ENCODE assay signal across 23 cellular contexts in genomic region chr6:35643162-35643535, GRCh38. TPM values are rescaled to one million over a fixed set of nuclear protein-coding genes. Genes with fewer than 3 reads are reported as not detected.
DNase-seq lines count a peak whose midpoint lies in the region; ATAC-seq and TF ChIP-seq lines count a peak whose summit lies in the region.
"Had no signal": no experiment of that assay in that cellular context is flagged by ENCODE, and none has a peak within 500 bp of the region (broad histone marks: within the 10 kb centered on the region; RNA-seq: fewer than 3 reads in every experiment).

No MANE protein-coding gene starts in this region.

- no peak for DNase-seq in activated naive CD4-positive, alpha-beta T cell treated with anti-CD3 and anti-CD28 coated beads for 36 hours
- no peak for DNase-seq in activated naive CD4-positive, alpha-beta T cell (lab: John Stamatoyannopoulos, UW)
- no peak for DNase-seq in CD8-positive, alpha-beta T cell
- DNase-seq in WTC11 (ENCODE audit: low spot score): no peak
- no peak for DNase-seq in substantia nigra (lab: John Stamatoyannopoulos, UW)
- DNase-seq in glomerular visceral epithelial cell (ENCODE audit: extremely low spot score): no peak
- DNase-seq: dermis blood vessel endothelial cell; DND-41; esophagus squamous epithelium; foreskin melanocyte; left cardiac atrium; mucosa of descending colon; NCI-H1694 treated with DMSO at 0.1 percent for 48 hours; NCI-H510A; nephron progenitor cell; right cardiac atrium; SK-N-SH; stimulated activated CD4-positive, alpha-beta T cell treated with anti-CD3 and anti-CD28 coated beads, Interleukin-2, amount 100 ng/mL, for 48 hours; T1000; upper lobe of left lung had no signal

- H3K9me3 ChIP-seq in CD8-positive, alpha-beta T cell (ENCODE audit: low read length): no peaks in the 10 kb centered on the region
- H3K9me3 ChIP-seq in iPS-18c (ENCODE audit: control insufficient read depth, insufficient read depth, low read length): no peaks in the 10 kb centered on the region
- H3K9me3 ChIP-seq: BLaER1, esophagus squamous epithelium, mucosa of descending colon, SK-N-SH, upper lobe of left lung had no signal

- peaks cover 75% of the 10 kb centered on the region for H3K4me1 Mint-ChIP-seq in activated naive CD4-positive, alpha-beta T cell treated with anti-CD3 and anti-CD28 coated beads for 36 hours (ENCODE audit: low read depth)
- H3K4me1 Mint-ChIP-seq in CD8-positive, alpha-beta T cell (ENCODE audit: low read depth): peaks cover 67% of the 10 kb centered on the region
- H3K4me1 Mint-ChIP-seq in WTC11: peaks cover 35% of the 10 kb centered on the region

- H3K36me3 Mint-ChIP-seq in activated naive CD4-positive, alpha-beta T cell treated with anti-CD3 and anti-CD28 coated beads for 36 hours (ENCODE audit: low read depth): peaks cover 44% of the 10 kb centered on the region
- H3K36me3 Mint-ChIP-seq in CD8-positive, alpha-beta T cell: peaks cover 63% of the 10 kb centered on the region
- peaks cover 4% of the 10 kb centered on the region; the same call in 1 of the 2 replicates for H3K36me3 Mint-ChIP-seq in WTC11

- POLR2A ChIA-PET in CD8-positive, alpha-beta T cell (lab: Charles Lee): interaction anchor here (0.7 to 2.3 kb wide), 5 partner anchors 19 to 146 kb away, joined by 3 to 7 read pairs (median 5); no protein-coding TSS in a partner anchor
- POLR2A ChIA-PET in WTC11 (lab: Charles Lee): no interaction called here

- H3K27me3 ChIP-seq in CD8-positive, alpha-beta T cell (ENCODE audit: insufficient read depth, low read length): no peaks in the 10 kb centered on the region
- H3K27me3 ChIP-seq: BLaER1, esophagus squamous epithelium, upper lobe of left lung had no signal

- no peaks in the 10 kb centered on the region for H3K9me3 Mint-ChIP-seq in activated naive CD4-positive, alpha-beta T cell treated with anti-CD3 and anti-CD28 coated beads for 36 hours
- H3K9me3 Mint-ChIP-seq in CD8-positive, alpha-beta T cell: no peaks in the 10 kb centered on the region
- H3K9me3 Mint-ChIP-seq in WTC11: no peaks in the 10 kb centered on the region
- H3K9me3 Mint-ChIP-seq: nephron progenitor cell had no signal

- intact Hi-C loops in activated naive CD4-positive, alpha-beta T cell treated with anti-CD3 and anti-CD28 coated beads for 36 hours (cut with micrococcal nuclease): no loop called here
- intact Hi-C loops in CD8-positive, alpha-beta T cell (cut with DNase I, micrococcal nuclease): loop anchor here (2.0 to 5.0 kb wide), 3 partner anchors 39 to 94 kb away; partner anchors contain the start of gene ARMC12 (in 1 of the 2)

- no peak overlapping the region for H3K4me3 ChIP-seq in CD8-positive, alpha-beta T cell (ENCODE audit: low read depth, low read length)
- H3K4me3 ChIP-seq in iPS-18c (ENCODE audit: insufficient read depth, low read depth, low read length): peak overlapping the region; percentile 11; the same call in 1 of the 2 replicates
- H3K4me3 ChIP-seq: BLaER1, esophagus squamous epithelium, mucosa of descending colon, upper lobe of left lung had no signal

- CTCF ChIA-PET in activated naive CD4-positive, alpha-beta T cell treated with anti-CD3 and anti-CD28 coated beads for 36 hours (lab: Charles Lee): interaction anchor here (0.6 to 2.0 kb wide), 7 partner anchors 11 to 93 kb away, joined by 3 to 16 read pairs (median 6); partner anchors contain the start of gene ARMC12
- CTCF ChIA-PET in CD8-positive, alpha-beta T cell (lab: Charles Lee): interaction anchor here (1.1 to 12.6 kb wide), 6 partner anchors 14 to 92 kb away, joined by 3 to 123 read pairs (median 8); partner anchors contain the start of gene ARMC12
- CTCF ChIA-PET in WTC11 (lab: Charles Lee): interaction anchor here (0.8 to 1.5 kb wide), 5 partner anchors 15 to 120 kb away, joined by 3 to 4 read pairs (median 3); partner anchors contain the start of gene ARMC12

- TF ChIP-seq CTCF in CD8-positive, alpha-beta T cell (IDR thresholded peaks at IDR 0.05): no peak
- TF ChIP-seq CTCF in WTC11 (IDR thresholded peaks at IDR 0.05): no peak

- H3K27me3 Mint-ChIP-seq in activated naive CD4-positive, alpha-beta T cell treated with anti-CD3 and anti-CD28 coated beads for 36 hours (ENCODE audit: low read depth): no peaks in the 10 kb centered on the region
- no peaks in the 10 kb centered on the region for H3K27me3 Mint-ChIP-seq in CD8-positive, alpha-beta T cell (ENCODE audit: low read depth)
- no peaks in the 10 kb centered on the region for H3K27me3 Mint-ChIP-seq in WTC11 (ENCODE audit: low read depth)

- peaks cover 44% of the 10 kb centered on the region for H3K4me1 ChIP-seq in CD8-positive, alpha-beta T cell (ENCODE audit: insufficient read depth, low read length)
- H3K4me1 ChIP-seq: BLaER1 had no signal

- ATAC-seq in CD8-positive, alpha-beta T cell: no peak
- ATAC-seq in WTC11: no peak
- no peak for ATAC-seq in HG03378 (IDR thresholded peaks at IDR 0.05; ENCODE audit: unreplicated experiment)
- ATAC-seq: left cardiac atrium, mucosa of descending colon, right cardiac atrium had no signal

- H3K4me3 Mint-ChIP-seq in activated naive CD4-positive, alpha-beta T cell treated with anti-CD3 and anti-CD28 coated beads for 36 hours: no peak overlapping the region
- H3K4me3 Mint-ChIP-seq in CD8-positive, alpha-beta T cell: no peak overlapping the region
- no peak overlapping the region for H3K4me3 Mint-ChIP-seq in WTC11
- H3K4me3 Mint-ChIP-seq: nephron progenitor cell had no signal

- peak overlapping the region; percentile 48 for H3K27ac Mint-ChIP-seq in activated naive CD4-positive, alpha-beta T cell treated with anti-CD3 and anti-CD28 coated beads for 36 hours
- H3K27ac Mint-ChIP-seq in CD8-positive, alpha-beta T cell: peak overlapping the region; percentile 90
- H3K27ac Mint-ChIP-seq in WTC11: peak overlapping the region; percentile 51
- H3K27ac Mint-ChIP-seq: nephron progenitor cell had no signal

- peaks cover 16% of the 10 kb centered on the region for H3K36me3 ChIP-seq in CD8-positive, alpha-beta T cell (ENCODE audit: insufficient read depth, low read length)

- no peak overlapping the region for H3K27ac ChIP-seq in CD8-positive, alpha-beta T cell (ENCODE audit: low read depth, low read length)
- H3K27ac ChIP-seq in substantia nigra (ENCODE audit: low read depth, low read length, poor library complexity, severe bottlenecking): no peak overlapping the region
- H3K27ac ChIP-seq: BLaER1, esophagus squamous epithelium, upper lobe of left lung had no signal

TF ChIP-seq in WTC11, 78 proteins besides CTCF, POLR2A, EP300 and RAD21:
- TF ChIP-seq, protein P1, sequence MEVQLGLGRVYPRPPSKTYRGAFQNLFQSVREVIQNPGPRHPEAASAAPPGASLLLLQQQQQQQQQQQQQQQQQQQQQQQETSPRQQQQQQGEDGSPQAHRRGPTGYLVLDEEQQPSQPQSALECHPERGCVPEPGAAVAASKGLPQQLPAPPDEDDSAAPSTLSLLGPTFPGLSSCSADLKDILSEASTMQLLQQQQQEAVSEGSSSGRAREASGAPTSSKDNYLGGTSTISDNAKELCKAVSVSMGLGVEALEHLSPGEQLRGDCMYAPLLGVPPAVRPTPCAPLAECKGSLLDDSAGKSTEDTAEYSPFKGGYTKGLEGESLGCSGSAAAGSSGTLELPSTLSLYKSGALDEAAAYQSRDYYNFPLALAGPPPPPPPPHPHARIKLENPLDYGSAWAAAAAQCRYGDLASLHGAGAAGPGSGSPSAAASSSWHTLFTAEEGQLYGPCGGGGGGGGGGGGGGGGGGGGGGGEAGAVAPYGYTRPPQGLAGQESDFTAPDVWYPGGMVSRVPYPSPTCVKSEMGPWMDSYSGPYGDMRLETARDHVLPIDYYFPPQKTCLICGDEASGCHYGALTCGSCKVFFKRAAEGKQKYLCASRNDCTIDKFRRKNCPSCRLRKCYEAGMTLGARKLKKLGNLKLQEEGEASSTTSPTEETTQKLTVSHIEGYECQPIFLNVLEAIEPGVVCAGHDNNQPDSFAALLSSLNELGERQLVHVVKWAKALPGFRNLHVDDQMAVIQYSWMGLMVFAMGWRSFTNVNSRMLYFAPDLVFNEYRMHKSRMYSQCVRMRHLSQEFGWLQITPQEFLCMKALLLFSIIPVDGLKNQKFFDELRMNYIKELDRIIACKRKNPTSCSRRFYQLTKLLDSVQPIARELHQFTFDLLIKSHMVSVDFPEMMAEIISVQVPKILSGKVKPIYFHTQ (CRISPR knock-in tag; IDR thresholded peaks at IDR 0.05): no peak

RNA-seq across cellular contexts. Expression of gene FKBP5, which starts 45.6 kb away (rescaled TPM):
- 100 to 1,000 TPM; 202 to 208 TPM for total RNA-seq in activated naive CD4-positive, alpha-beta T cell treated with anti-CD3 and anti-CD28 coated beads for 36 hours
- total RNA-seq in CD8-positive, alpha-beta T cell: 10 to 100 TPM; 25.7 to 27.1 TPM
- total RNA-seq in WTC11 (2021): 27.0 to 29.4 TPM (median 27.2 TPM) in 3 replicates
